ENCODE assay signal across 10 cellular contexts in genomic region chr1:201647722-201648065, GRCh38.
DNase-seq lines count a peak whose midpoint lies in the region; ATAC-seq and TF ChIP-seq lines count a peak whose summit lies in the region.
"Had no signal": no experiment of that assay in that cellular context is flagged by ENCODE, and none has a peak within 500 bp of the region (broad histone marks: within the 10 kb centered on the region; RNA-seq: fewer than 3 reads in every experiment).

No MANE protein-coding gene starts in this region.

- H3K9me3 ChIP-seq in left ventricle myocardium inferior (replicated peaks) (no peaks in the 10 kb centered on the region), uterus (no peaks in the 10 kb centered on the region), adrenal gland (replicated peaks in 1 of 3) (no peaks in the 10 kb centered on the region)

- H3K4me3 Mint-ChIP-seq in naive B cell: peak overlapping the region in 6 of 8 donors; percentile 9 to 72 (median 26)
- H3K4me3 Mint-ChIP-seq: activated B cell treated with CpG ODN at 0.5 μM for 24 hours; CD4-positive, CD25-positive, alpha-beta regulatory T cell had no signal

- no peak for TF ChIP-seq POLR2A in uterus (IDR thresholded peaks at IDR 0.05)
- no peak for TF ChIP-seq POLR2A in adrenal gland (IDR thresholded peaks at IDR 0.05)

- no peaks in the 10 kb centered on the region for H3K27me3 ChIP-seq in left ventricle myocardium inferior (ENCODE audit: low read depth)
- no peaks in the 10 kb centered on the region for H3K27me3 ChIP-seq in uterus
- H3K27me3 ChIP-seq in adrenal gland: no peaks in the 10 kb centered on the region

- no peak overlapping the region for H3K27ac Mint-ChIP-seq in naive B cell
- H3K27ac Mint-ChIP-seq: activated B cell treated with CpG ODN at 0.5 μM for 24 hours; CD4-positive, CD25-positive, alpha-beta regulatory T cell had no signal

- TF ChIP-seq CTCF in left ventricle myocardium inferior (IDR thresholded peaks at IDR 0.05; ENCODE audit: borderline replicate concordance): no peak
- TF ChIP-seq CTCF in coronary artery (IDR thresholded peaks at IDR 0.05): no peak
- no peak for TF ChIP-seq CTCF in uterus (IDR thresholded peaks at IDR 0.05)
- TF ChIP-seq CTCF in adrenal gland (IDR thresholded peaks at IDR 0.05): no peak

- ATAC-seq in Right ventricle myocardium superior (ENCODE audit: poor library complexity): no peak
- ATAC-seq in naive B cell (ENCODE audit: low read depth in 2 of 2): no peak

- intact Hi-C loops in left ventricle myocardium inferior (cut with micrococcal nuclease) (no loop called here), Right ventricle myocardium superior (cut with DNase I) (no loop called here), uterus (cut with DNase I; ENCODE audit: low total_unique reads) (no loop called here), adrenal gland (cut with DNase I) (no loop called here)

- H3K4me1 ChIP-seq in left ventricle myocardium inferior (peaks cover 71% of the 10 kb centered on the region), uterus (no peaks in the 10 kb centered on the region), adrenal gland (replicated peaks in 1 of 2) (peaks cover 8 to 11% of the 10 kb centered on the region in 2 donors)

- WGBS in adrenal gland, 4 donors: 28 to 46% (median 33%) methylated on average over 16 to 17 of the region's 17 CpGs

- DNase-seq in left ventricle myocardium inferior: no peak
- DNase-seq in Right ventricle myocardium superior: no peak
- no peak for DNase-seq in coronary artery (ENCODE audit: low spot score)
- no peak for DNase-seq in naive B cell
- no peak for DNase-seq in uterus
- DNase-seq in activated CD4-positive, alpha-beta T cell treated with anti-CD3 and anti-CD28 coated beads, Interleukin-2, amount 50 U/mL, for 4 hours: no peak
- no peak for DNase-seq in adrenal gland
- no peak for DNase-seq in RPMI8226
- DNase-seq: activated B cell treated with CpG ODN at 0.5 μM for 24 hours; CD4-positive, CD25-positive, alpha-beta regulatory T cell had no signal

- H3K27ac ChIP-seq in left ventricle myocardium inferior (replicated peaks): peak overlapping the region; percentile 89
- H3K27ac ChIP-seq in coronary artery: peak overlapping the region in 1 of 2 donors; percentile 64
- H3K27ac ChIP-seq in uterus: peak overlapping the region; percentile 74 to 82
- no peak overlapping the region for H3K27ac ChIP-seq in adrenal gland

- peaks cover 0 to 8% of the 10 kb centered on the region in 2 donors for H3K36me3 Mint-ChIP-seq in naive B cell

- H3K36me3 ChIP-seq in left ventricle myocardium inferior: no peaks in the 10 kb centered on the region
- no peaks in the 10 kb centered on the region for H3K36me3 ChIP-seq in uterus
- no peaks in the 10 kb centered on the region for H3K36me3 ChIP-seq in adrenal gland (replicated peaks in 1 of 2)

- H3K4me1 Mint-ChIP-seq in naive B cell: peaks cover 0 to 5% (median 0%) of the 10 kb centered on the region in 3 donors

- H3K9me3 Mint-ChIP-seq in naive B cell: peaks cover 0 to 9% (median 0%) of the 10 kb centered on the region in 7 donors
- H3K9me3 Mint-ChIP-seq: activated B cell treated with CpG ODN at 0.5 μM for 24 hours had no signal

- H3K4me3 ChIP-seq in left ventricle myocardium inferior (peak overlapping the region; percentile 82), coronary artery (peak overlapping the region; percentile 69), uterus (peak overlapping the region; percentile 43 to 51), adrenal gland (peak overlapping the region in 1 of 4 donors; percentile 62)

- H3K27me3 Mint-ChIP-seq in naive B cell: peaks cover 13 to 74% (median 44%) of the 10 kb centered on the region in 3 donors

Comparison
In these comparisons a context has a peak if more than half of its experiments do, and no peak if none do; other contexts are left out.
1. H3K27ac ChIP-seq: peak in left ventricle myocardium inferior (single experiment) and uterus (2 of 2); none in adrenal gland (0 of 5).